ENCODE assay signal across 1 cellular context in the genomic region with DNA sequence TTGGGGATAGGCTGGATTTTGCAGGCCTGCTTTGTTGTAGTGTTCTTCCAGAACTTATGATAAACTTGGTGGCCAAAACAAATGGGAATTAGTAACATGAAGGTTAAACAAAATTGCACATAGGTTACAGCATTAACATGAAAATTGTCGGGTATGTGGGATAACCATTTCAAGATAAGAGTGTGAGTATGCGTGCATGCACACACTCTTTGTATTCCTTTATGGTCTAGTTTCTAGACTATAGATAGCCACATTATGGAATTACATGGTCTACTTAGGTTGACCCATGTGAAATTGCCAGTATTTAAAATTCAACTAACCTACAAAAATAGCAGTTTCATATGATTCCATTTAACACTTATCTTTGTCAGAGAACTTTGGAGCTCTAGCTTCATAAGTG.
A peak's percentile ranks its signal among the peaks of the same experiment; 100 is the strongest.
TF ChIP-seq lines count a peak whose summit lies in the region.

No MANE protein-coding gene starts in this region.

TF ChIP-seq in HepG2, 621 proteins besides CTCF, POLR2A, EP300 and RAD21:
- TF ChIP-seq, protein P1, sequence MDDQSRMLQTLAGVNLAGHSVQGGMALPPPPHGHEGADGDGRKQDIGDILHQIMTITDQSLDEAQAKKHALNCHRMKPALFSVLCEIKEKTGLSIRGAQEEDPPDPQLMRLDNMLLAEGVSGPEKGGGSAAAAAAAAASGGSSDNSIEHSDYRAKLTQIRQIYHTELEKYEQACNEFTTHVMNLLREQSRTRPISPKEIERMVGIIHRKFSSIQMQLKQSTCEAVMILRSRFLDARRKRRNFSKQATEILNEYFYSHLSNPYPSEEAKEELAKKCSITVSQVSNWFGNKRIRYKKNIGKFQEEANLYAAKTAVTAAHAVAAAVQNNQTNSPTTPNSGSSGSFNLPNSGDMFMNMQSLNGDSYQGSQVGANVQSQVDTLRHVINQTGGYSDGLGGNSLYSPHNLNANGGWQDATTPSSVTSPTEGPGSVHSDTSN (CRISPR knock-in tag; IDR thresholded peaks at IDR 0.05; ENCODE audit: borderline replicate concordance) = no peak
- TF ChIP-seq MLLT10 (CRISPR knock-in tag; IDR thresholded peaks at IDR 0.05) = 0 out of 2 replicates have a peak, but pooled peaks have one; percentile 26
